8 cellular contexts compared by ENCODE assay signal in the genomic region with DNA sequence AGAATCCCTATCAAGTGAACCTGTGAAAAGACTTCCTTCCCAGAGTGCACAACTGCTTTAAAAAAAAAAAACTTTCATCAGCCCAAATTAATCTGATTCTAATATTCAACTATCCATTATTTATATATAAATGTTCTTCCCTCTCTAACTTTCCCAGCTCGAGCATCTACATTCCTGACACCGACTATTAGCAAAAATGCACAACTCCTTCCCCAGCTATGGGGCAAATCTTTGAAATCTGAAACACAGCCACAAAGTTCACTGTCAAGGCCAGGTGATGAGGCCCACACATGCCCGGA. TPM values are rescaled to one million over a fixed set of nuclear protein-coding genes. Genes with fewer than 3 reads are reported as not detected.
DNase-seq lines count a peak whose midpoint lies in the region; ATAC-seq and TF ChIP-seq lines count a peak whose summit lies in the region.

No MANE protein-coding gene starts in this region.

- no peak overlapping the region for H2AFZ ChIP-seq in GM23338

- H3K9ac ChIP-seq in skeletal muscle tissue (ENCODE audit: low read depth in 1 of 3, low read length in 3 of 3), result peak overlapping the region; percentile 78 to 84 (median 84)

- H3K36me3 Mint-ChIP-seq in GM23338 (ENCODE audit: low read depth), result no peaks in the 10 kb centered on the region

- peak overlapping the region; percentile 92 for H3K4me3 Mint-ChIP-seq in GM23338

- no peaks in the 10 kb centered on the region for H3K9me2 ChIP-seq in GM23338 (ENCODE audit: insufficient read depth)

- WGBS in gastroesophageal sphincter (ENCODE audit: low coverage in 1 of 2), 2 donors, result 0 to 2% methylated on average over 3 of the region's 3 CpGs

- no peak for DNase-seq in GM23338 (ENCODE audit: low spot score)
- DNase-seq in WERI-Rb-1, result no peak
- no peak for DNase-seq in iPS-NIHi7 (ENCODE audit: extremely low spot score)
- no peak for DNase-seq in NCI-H2107 treated with DMSO at 0.1 percent for 48 hours (lab: John Stamatoyannopoulos, UW; ENCODE audit: unreplicated experiment)
- no peak for DNase-seq in NCI-H1436 treated with DMSO at 0.1 percent for 48 hours (lab: John Stamatoyannopoulos, UW)

- H3K36me3 ChIP-seq in GM23338 (ENCODE audit: insufficient read depth) (no peaks in the 10 kb centered on the region), WERI-Rb-1 (no peaks in the 10 kb centered on the region), gastroesophageal sphincter (no peaks in the 10 kb centered on the region), skeletal muscle tissue (ENCODE audit: control insufficient read depth in 3 of 3, insufficient read depth in 3 of 3, low read length in 3 of 3) (no peaks in the 10 kb centered on the region)

- H3K4me1 Mint-ChIP-seq in GM23338, result peaks cover 33% of the 10 kb centered on the region; the same call in 2 of the 3 replicates

- peaks cover 11% of the 10 kb centered on the region for H3K27me3 Mint-ChIP-seq in GM23338 (ENCODE audit: insufficient read depth, low read depth, poor library complexity)

- H3K4me2 ChIP-seq in GM23338, result peak overlapping the region; percentile 79

- H3K9me3 ChIP-seq in WERI-Rb-1 (ENCODE audit: severe bottlenecking) (no peaks in the 10 kb centered on the region), gastroesophageal sphincter (no peaks in the 10 kb centered on the region), skeletal muscle tissue (ENCODE audit: control insufficient read depth in 3 of 3, low read length in 3 of 3) (no peaks in the 10 kb centered on the region)

- H3F3A ChIP-seq in GM23338 (replicated peaks; ENCODE audit: low read depth), result 0 out of 2 replicates have a peak, but pooled peaks cover 3% of the 10 kb centered on the region

- peaks cover 55% of the 10 kb centered on the region for H3K79me2 ChIP-seq in GM23338 (replicated peaks; ENCODE audit: insufficient read depth)

- TF ChIP-seq EP300 in gastroesophageal sphincter (IDR thresholded peaks at IDR 0.05), result no peak

- H3K27ac Mint-ChIP-seq in GM23338, result peak overlapping the region; percentile 93

- H3K4me3 ChIP-seq in GM23338, result peak overlapping the region; percentile 78
- peak overlapping the region; percentile 78 for H3K4me3 ChIP-seq in WERI-Rb-1 (ENCODE audit: low read depth, low read length)
- peak overlapping the region; percentile 92 to 95 for H3K4me3 ChIP-seq in gastroesophageal sphincter
- peak overlapping the region; percentile 84 to 88 (median 86) for H3K4me3 ChIP-seq in skeletal muscle tissue (ENCODE audit: low read length in 3 of 3)

- no peak for TF ChIP-seq CTCF in GM23338 (conservative IDR thresholded peaks at IDR 0.05; ENCODE audit: low read depth in 2 of 2)
- TF ChIP-seq CTCF in WERI-Rb-1 (IDR thresholded peaks at IDR 0.05; ENCODE audit: low read depth, low read length), result no peak
- no peak for TF ChIP-seq CTCF in gastroesophageal sphincter (IDR thresholded peaks at IDR 0.05)

- H3K9me3 Mint-ChIP-seq in GM23338, result no peaks in the 10 kb centered on the region; the same call in 2 of the 3 replicates

- H4K20me1 ChIP-seq in GM23338 (replicated peaks; ENCODE audit: insufficient read depth), result no peaks in the 10 kb centered on the region

- no peak for TF ChIP-seq POLR2A in gastroesophageal sphincter (IDR thresholded peaks at IDR 0.05)

- peaks cover 18% of the 10 kb centered on the region for H3K4me1 ChIP-seq in GM23338 (ENCODE audit: insufficient read depth)
- peaks cover 7 to 61% (median 12%) of the 10 kb centered on the region in 3 donors for H3K4me1 ChIP-seq in gastroesophageal sphincter
- H3K4me1 ChIP-seq in skeletal muscle tissue (ENCODE audit: control insufficient read depth in 3 of 3, insufficient read depth in 3 of 3, low read length in 3 of 3), result peaks cover 0 to 13% (median 9%) of the 10 kb centered on the region in 3 donors

- ATAC-seq in GM23338 (no peak), gastroesophageal sphincter (no peak), GM21619 (IDR thresholded peaks at IDR 0.05; ENCODE audit: unreplicated experiment) (no peak)

- H3K27ac ChIP-seq in GM23338 (ENCODE audit: low read depth) (peak overlapping the region; percentile 33), WERI-Rb-1 (peak overlapping the region; percentile 60; the same call in 1 of the 2 replicates), gastroesophageal sphincter (peak overlapping the region; percentile 89 to 100 (median 95)), skeletal muscle tissue (ENCODE audit: low read depth, low read length) (peak overlapping the region; percentile 89)

- H3K27me3 ChIP-seq in GM23338 (ENCODE audit: insufficient read depth), result no peaks in the 10 kb centered on the region
- no peaks in the 10 kb centered on the region for H3K27me3 ChIP-seq in WERI-Rb-1 (ENCODE audit: insufficient read depth, low read depth, severe bottlenecking)
- no peaks in the 10 kb centered on the region for H3K27me3 ChIP-seq in gastroesophageal sphincter
- no peaks in the 10 kb centered on the region for H3K27me3 ChIP-seq in skeletal muscle tissue (ENCODE audit: control insufficient read depth in 3 of 3, insufficient read depth in 3 of 3, low read length in 3 of 3)

TF ChIP-seq in GM23338, 12 proteins besides CTCF, POLR2A, EP300 and RAD21:
- TF ChIP-seq, protein P1, sequence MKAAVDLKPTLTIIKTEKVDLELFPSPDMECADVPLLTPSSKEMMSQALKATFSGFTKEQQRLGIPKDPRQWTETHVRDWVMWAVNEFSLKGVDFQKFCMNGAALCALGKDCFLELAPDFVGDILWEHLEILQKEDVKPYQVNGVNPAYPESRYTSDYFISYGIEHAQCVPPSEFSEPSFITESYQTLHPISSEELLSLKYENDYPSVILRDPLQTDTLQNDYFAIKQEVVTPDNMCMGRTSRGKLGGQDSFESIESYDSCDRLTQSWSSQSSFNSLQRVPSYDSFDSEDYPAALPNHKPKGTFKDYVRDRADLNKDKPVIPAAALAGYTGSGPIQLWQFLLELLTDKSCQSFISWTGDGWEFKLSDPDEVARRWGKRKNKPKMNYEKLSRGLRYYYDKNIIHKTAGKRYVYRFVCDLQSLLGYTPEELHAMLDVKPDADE (IDR thresholded peaks at IDR 0.05), result no peak
- TF ChIP-seq, protein P2, sequence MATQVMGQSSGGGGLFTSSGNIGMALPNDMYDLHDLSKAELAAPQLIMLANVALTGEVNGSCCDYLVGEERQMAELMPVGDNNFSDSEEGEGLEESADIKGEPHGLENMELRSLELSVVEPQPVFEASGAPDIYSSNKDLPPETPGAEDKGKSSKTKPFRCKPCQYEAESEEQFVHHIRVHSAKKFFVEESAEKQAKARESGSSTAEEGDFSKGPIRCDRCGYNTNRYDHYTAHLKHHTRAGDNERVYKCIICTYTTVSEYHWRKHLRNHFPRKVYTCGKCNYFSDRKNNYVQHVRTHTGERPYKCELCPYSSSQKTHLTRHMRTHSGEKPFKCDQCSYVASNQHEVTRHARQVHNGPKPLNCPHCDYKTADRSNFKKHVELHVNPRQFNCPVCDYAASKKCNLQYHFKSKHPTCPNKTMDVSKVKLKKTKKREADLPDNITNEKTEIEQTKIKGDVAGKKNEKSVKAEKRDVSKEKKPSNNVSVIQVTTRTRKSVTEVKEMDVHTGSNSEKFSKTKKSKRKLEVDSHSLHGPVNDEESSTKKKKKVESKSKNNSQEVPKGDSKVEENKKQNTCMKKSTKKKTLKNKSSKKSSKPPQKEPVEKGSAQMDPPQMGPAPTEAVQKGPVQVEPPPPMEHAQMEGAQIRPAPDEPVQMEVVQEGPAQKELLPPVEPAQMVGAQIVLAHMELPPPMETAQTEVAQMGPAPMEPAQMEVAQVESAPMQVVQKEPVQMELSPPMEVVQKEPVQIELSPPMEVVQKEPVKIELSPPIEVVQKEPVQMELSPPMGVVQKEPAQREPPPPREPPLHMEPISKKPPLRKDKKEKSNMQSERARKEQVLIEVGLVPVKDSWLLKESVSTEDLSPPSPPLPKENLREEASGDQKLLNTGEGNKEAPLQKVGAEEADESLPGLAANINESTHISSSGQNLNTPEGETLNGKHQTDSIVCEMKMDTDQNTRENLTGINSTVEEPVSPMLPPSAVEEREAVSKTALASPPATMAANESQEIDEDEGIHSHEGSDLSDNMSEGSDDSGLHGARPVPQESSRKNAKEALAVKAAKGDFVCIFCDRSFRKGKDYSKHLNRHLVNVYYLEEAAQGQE (IDR thresholded peaks at IDR 0.05; ENCODE audit: unreplicated experiment), result no peak
- no peak for TF ChIP-seq POLR2AphosphoS5 (IDR thresholded peaks at IDR 0.05; ENCODE audit: low read depth)
TF ChIP-seq in GM23338: peak in this region for 0.

RNA-seq across cellular contexts. Expression of a gene that starts 2.3 kb away (rescaled TPM):
- 14.2 and 23.6 TPM in 2 replicates for total RNA-seq in GM23338 (2014; rRNA removed; shearing (Covaris generic))
- polyA plus RNA-seq in GM23338 (2016; fragmentation: Nextera tagmentation; extraction: Ambion mirVana), result 18.7 and 21.7 TPM in 2 replicates
- total RNA-seq in gastroesophageal sphincter, result 10 to 100 TPM; 28.5 to 53.9 (median 42.2) TPM
- 16.2 TPM for total RNA-seq in skeletal muscle tissue

Comparison
In these comparisons a context has a peak if more than half of its experiments do, and no peak if none do; other contexts are left out.
1. H3K27ac ChIP-seq: peak in every context shown above with its lines; median percentile 95 in gastroesophageal sphincter; 89 in skeletal muscle tissue; 60 in WERI-Rb-1; 33 in GM23338.